17 cellular contexts compared by ENCODE assay signal in genomic region chrX:52568146-52568545, GRCh38. TPM values are rescaled to one million over a fixed set of nuclear protein-coding genes. Genes with fewer than 3 reads are reported as not detected.
"Had no signal": no experiment of that assay in that cellular context is flagged by ENCODE, and none has a peak within 500 bp of the region (broad histone marks: within the 10 kb centered on the region; RNA-seq: fewer than 3 reads in every experiment).

No MANE protein-coding gene starts in this region.

RNA-seq across cellular contexts. Expression of gene XAGE1B, which starts 51.3 kb away (rescaled TPM):
- total RNA-seq: activated B cell treated with CpG ODN at 0.5 μM for 24 hours; activated CD4-positive, alpha-beta memory T cell treated with anti-CD3 and anti-CD28 coated beads for 36 hours; activated CD4-positive, alpha-beta T cell treated with anti-CD3 and anti-CD28 coated beads, Interleukin-2, amount 10 ng/mL, durations not matched to agents 24 days and 14 days; activated CD8-positive, alpha-beta memory T cell treated with anti-CD3 and anti-CD28 coated beads for 36 hours; activated CD8-positive, alpha-beta T cell treated with anti-CD3 and anti-CD28 coated beads for 36 hours; activated naive CD4-positive, alpha-beta T cell treated with anti-CD3 and anti-CD28 coated beads for 36 hours; activated naive CD4-positive, alpha-beta T cell treated with anti-CD3 and anti-CD28 coated beads, Interleukin-2, amount 50 U/mL, for 72 hours; activated naive CD8-positive, alpha-beta T cell treated with anti-CD3 and anti-CD28 coated beads for 36 hours; activated T-cell treated with anti-CD3 and anti-CD28 coated beads, Interleukin-2, amount 50 U/mL, for 4 hours; activated T-cell treated with anti-CD3 and anti-CD28 coated beads, Interleukin-2, amount 50 U/mL, for 72 hours; activated T-helper 1 cell treated with anti-CD3 and anti-CD28 coated beads, Interleukin-12 subunit alpha, Interleukin-12 subunit beta, Interleukin-2, Interleukin-4 antibody, amounts not matched to agents 30 ng/mL and 10 ng/mL and 1 ng/mL, durations not matched to agents 14 hours and 24 hours and 36 hours; activated T-helper 17 cell treated with anti-CD3 and anti-CD28 coated beads, Interleukin-2, amount 50 U/mL, for 72 hours; adrenal gland; ascending aorta; body of pancreas; breast epithelium; cardiac septum had no signal
- polyA plus RNA-seq: adrenal gland had no signal
